Comparison of ENCODE assay signal across 22 cellular contexts in the genomic region with DNA sequence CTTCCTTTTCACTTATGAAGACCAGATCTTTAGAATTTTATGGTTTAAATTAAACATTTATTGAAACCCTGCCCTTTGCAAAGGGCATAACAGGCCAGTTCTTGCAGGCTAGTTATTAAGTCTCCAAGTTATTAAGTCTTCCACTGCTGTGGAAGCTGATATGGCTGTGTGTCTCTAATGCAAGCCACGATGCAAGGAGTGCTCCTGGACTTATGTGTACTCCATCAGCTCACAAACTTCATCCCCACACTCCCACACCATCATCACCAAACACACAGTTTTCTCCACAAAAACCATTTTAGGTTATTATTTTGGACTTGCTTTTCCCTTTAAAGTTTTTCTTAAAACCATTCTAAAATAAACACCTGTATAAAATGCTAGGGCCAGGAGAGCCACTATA.
"Had no signal": no experiment of that assay in that cellular context is flagged by ENCODE, and none has a peak within 500 bp of the region (broad histone marks: within the 10 kb centered on the region; RNA-seq: fewer than 3 reads in every experiment).

No MANE protein-coding gene starts in this region.

- DNase-seq: colonic mucosa; effector memory CD8-positive, alpha-beta T cell; foreskin fibroblast; gastrocnemius medialis; head of caudate nucleus; left ventricle myocardium superior; lower lobe of right lung; naive thymus-derived CD8-positive, alpha-beta T cell; nephron progenitor cell; occipital lobe; pancreas; right lobe of liver; small intestine; stimulated activated CD4-positive, alpha-beta T cell treated with anti-CD3 and anti-CD28 coated beads, Interleukin-15, amount 100 ng/mL, for 24 hours; stimulated activated CD4-positive, alpha-beta T cell treated with anti-CD3 and anti-CD28 coated beads, Interleukin-2, amount 100 ng/mL, for 48 hours; stimulated activated naive B cell treated with anti-CD40 and anti-IgM and Interleukin-4, amounts not matched to agents 10 μg/mL and 1 μg/mL and 100 μg/mL, for 72 hours; upper lobe of right lung; uterus had no signal

- H3K4me1 Mint-ChIP-seq: naive thymus-derived CD8-positive, alpha-beta T cell; nephron progenitor cell; stimulated activated naive B cell treated with anti-CD40 and anti-IgM and Interleukin-4, amounts not matched to agents 10 μg/mL and 1 μg/mL and 100 μg/mL, for 72 hours had no signal

- H3K4me3 Mint-ChIP-seq: dendritic cell treated with granulocyte-macrophage colony-stimulating factor and Interleukin-4, amounts not matched to agents 40 ng/mL and 50 ng/mL, for 4 days; effector memory CD8-positive, alpha-beta T cell; naive thymus-derived CD8-positive, alpha-beta T cell; nephron progenitor cell; stimulated activated naive B cell treated with anti-CD40 and anti-IgM and Interleukin-4, amounts not matched to agents 10 μg/mL and 1 μg/mL and 100 μg/mL, for 72 hours; stimulated activated naive CD8-positive, alpha-beta T cell treated with anti-CD3 and anti-CD28 coated beads, Interleukin-15, Interleukin-2, amounts not matched to agents 100 ng/mL and 50 ng/mL, for 24 hours had no signal

- H3K9me3 Mint-ChIP-seq: dendritic cell treated with granulocyte-macrophage colony-stimulating factor and Interleukin-4, amounts not matched to agents 40 ng/mL and 50 ng/mL, for 4 days; nephron progenitor cell; stimulated activated naive CD8-positive, alpha-beta T cell treated with anti-CD3 and anti-CD28 coated beads, Interleukin-15, Interleukin-2, amounts not matched to agents 100 ng/mL and 50 ng/mL, for 24 hours had no signal

- H3K27ac ChIP-seq: colonic mucosa, gastrocnemius medialis, lower lobe of right lung, pancreas, right lobe of liver, thoracic aorta, tibial nerve, upper lobe of right lung, uterus had no signal

- H3K4me1 ChIP-seq: colonic mucosa, gastrocnemius medialis, lower lobe of right lung, pancreas, right lobe of liver, tibial nerve, upper lobe of right lung, uterus had no signal

- H3K4me3 ChIP-seq: colonic mucosa, gastrocnemius medialis, lower lobe of right lung, pancreas, right lobe of liver, thoracic aorta, tibial nerve, upper lobe of right lung, uterus had no signal

- H3K36me3 Mint-ChIP-seq: naive thymus-derived CD8-positive, alpha-beta T cell; stimulated activated naive B cell treated with anti-CD40 and anti-IgM and Interleukin-4, amounts not matched to agents 10 μg/mL and 1 μg/mL and 100 μg/mL, for 72 hours had no signal

- H3K9me3 ChIP-seq: colonic mucosa, gastrocnemius medialis, lower lobe of right lung, pancreas, right lobe of liver, thoracic aorta, tibial nerve, upper lobe of right lung, uterus had no signal

- H3K27me3 Mint-ChIP-seq: dendritic cell treated with granulocyte-macrophage colony-stimulating factor and Interleukin-4, amounts not matched to agents 40 ng/mL and 50 ng/mL, for 4 days; effector memory CD8-positive, alpha-beta T cell; stimulated activated naive B cell treated with anti-CD40 and anti-IgM and Interleukin-4, amounts not matched to agents 10 μg/mL and 1 μg/mL and 100 μg/mL, for 72 hours had no signal

- H3K27me3 ChIP-seq: colonic mucosa, gastrocnemius medialis, right lobe of liver, uterus had no signal

- H3K27ac Mint-ChIP-seq: dendritic cell treated with granulocyte-macrophage colony-stimulating factor and Interleukin-4, amounts not matched to agents 40 ng/mL and 50 ng/mL, for 4 days; effector memory CD8-positive, alpha-beta T cell; naive thymus-derived CD8-positive, alpha-beta T cell; nephron progenitor cell; stimulated activated naive B cell treated with anti-CD40 and anti-IgM and Interleukin-4, amounts not matched to agents 10 μg/mL and 1 μg/mL and 100 μg/mL, for 72 hours; stimulated activated naive CD8-positive, alpha-beta T cell treated with anti-CD3 and anti-CD28 coated beads, Interleukin-15, Interleukin-2, amounts not matched to agents 100 ng/mL and 50 ng/mL, for 24 hours had no signal

- H3K36me3 ChIP-seq: colonic mucosa, gastrocnemius medialis, lower lobe of right lung, pancreas, right lobe of liver, thoracic aorta, tibial nerve, upper lobe of right lung, uterus had no signal
